ENCODE assay signal across 8 cellular contexts in the genomic region with DNA sequence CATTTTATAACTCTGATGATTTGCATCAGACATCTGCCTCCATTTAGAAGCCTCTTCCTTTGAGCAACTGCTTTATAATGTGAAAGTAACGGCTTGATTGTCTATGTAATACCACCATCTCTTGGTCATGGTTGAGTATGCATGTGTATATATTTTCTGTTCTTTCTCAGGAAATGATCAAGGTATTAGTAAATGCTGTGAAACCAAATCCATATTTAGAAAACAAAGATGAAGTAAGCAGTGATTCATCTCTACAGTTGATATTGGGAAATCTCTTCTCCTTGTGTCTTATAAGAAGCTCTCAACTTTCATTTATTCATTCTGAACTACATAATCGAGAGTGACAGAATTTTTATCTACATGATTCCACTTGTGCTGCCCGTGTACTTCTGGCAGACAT.
DNase-seq lines count a peak whose midpoint lies in the region; ATAC-seq and TF ChIP-seq lines count a peak whose summit lies in the region.

No MANE protein-coding gene starts in this region.

- ATAC-seq in GM21390 (IDR thresholded peaks at IDR 0.05; ENCODE audit: unreplicated experiment), result peak; percentile 91

- TF ChIP-seq CTCF in WI38 (IDR thresholded peaks at IDR 0.05; ENCODE audit: low read depth, low read length), result peak; percentile 7; the same call in 1 of the 2 replicates

- peak overlapping the region; percentile 27 for H3K4me3 ChIP-seq in WI38 (ENCODE audit: low read depth, low read length)

- peak; percentile 56 for DNase-seq in DMS79 treated with DMSO at 0.1 percent for 48 hours (lab: John Stamatoyannopoulos, UW)
- DNase-seq in HT-29 (ENCODE audit: low spot score), result peak; percentile 78
- peak; percentile 93 for DNase-seq in iris pigment epithelial cell (ENCODE audit: low read depth)
- DNase-seq in SHP77 (lab: John Stamatoyannopoulos, UW), result no peak
- no peak for DNase-seq in stimulated activated naive CD4-positive, alpha-beta T cell treated with Interleukin-2 at 50 U/mL for 16 hours (lab: John Stamatoyannopoulos, UW)
- DNase-seq in ecto neural progenitor cell (ENCODE audit: low spot score), result no peak

Comparison
In these comparisons a context has a peak if more than half of its experiments do, and no peak if none do; other contexts are left out.
1. DNase-seq: peak in DMS79 treated with DMSO at 0.1 percent for 48 hours (single experiment), HT-29 (single experiment) and iris pigment epithelial cell (single experiment); none in SHP77 (0 of 2), stimulated activated naive CD4-positive, alpha-beta T cell treated with Interleukin-2 at 50 U/mL for 16 hours (single experiment) and ecto neural progenitor cell (single experiment).